ENCODE assay signal across 19 cellular contexts in genomic region chr6:6661191-6661590, GRCh38.
DNase-seq lines count a peak whose midpoint lies in the region; ATAC-seq and TF ChIP-seq lines count a peak whose summit lies in the region.
"Had no signal": no experiment of that assay in that cellular context is flagged by ENCODE, and none has a peak within 500 bp of the region (broad histone marks: within the 10 kb centered on the region; RNA-seq: fewer than 3 reads in every experiment).

No MANE protein-coding gene starts in this region.

- H3K79me1 ChIP-seq in trophoblast cell (ENCODE audit: low read length): no peaks in the 10 kb centered on the region

- H4K91ac ChIP-seq in trophoblast cell (ENCODE audit: low read depth, low read length): no peak overlapping the region

- POLR2A ChIA-PET in activated CD8-positive, alpha-beta T cell treated with anti-CD3 and anti-CD28 coated beads, Interleukin-2, amount 10 ng/mL, durations not matched to agents 7 days and 5 days (lab: Charles Lee): no interaction called here
- POLR2A ChIA-PET in activated CD8-positive, alpha-beta T cell treated with anti-CD3 and anti-CD28 coated beads for 36 hours (lab: Charles Lee): no interaction called here
- POLR2A ChIA-PET in CD8-positive, alpha-beta T cell (lab: Charles Lee): no interaction called here

- no peak overlapping the region for H2AFZ ChIP-seq in trophoblast cell (ENCODE audit: insufficient read depth, low read length, poor library complexity)
- H2AFZ ChIP-seq: parathyroid adenoma, PC-9 had no signal

- H3K4me2 ChIP-seq in trophoblast cell (ENCODE audit: low read length): no peak overlapping the region

- peaks cover 73% of the 10 kb centered on the region for H3K4me1 Mint-ChIP-seq in activated CD8-positive, alpha-beta T cell treated with anti-CD3 and anti-CD28 coated beads, Interleukin-2, amount 10 ng/mL, durations not matched to agents 7 days and 5 days (ENCODE audit: low read depth)
- peaks cover 38% of the 10 kb centered on the region for H3K4me1 Mint-ChIP-seq in activated CD8-positive, alpha-beta T cell treated with anti-CD3 and anti-CD28 coated beads for 36 hours (ENCODE audit: low read depth)
- peaks cover 60% of the 10 kb centered on the region for H3K4me1 Mint-ChIP-seq in CD8-positive, alpha-beta T cell (ENCODE audit: low read depth)

- no peaks in the 10 kb centered on the region for H3K9me3 Mint-ChIP-seq in activated CD8-positive, alpha-beta T cell treated with anti-CD3 and anti-CD28 coated beads, Interleukin-2, amount 10 ng/mL, durations not matched to agents 7 days and 5 days (ENCODE audit: insufficient read depth)
- no peaks in the 10 kb centered on the region for H3K9me3 Mint-ChIP-seq in activated CD8-positive, alpha-beta T cell treated with anti-CD3 and anti-CD28 coated beads for 36 hours
- no peaks in the 10 kb centered on the region for H3K9me3 Mint-ChIP-seq in CD8-positive, alpha-beta T cell
- H3K9me3 Mint-ChIP-seq: activated T-helper 2 cell treated with anti-CD3 and anti-CD28 coated beads, Interferon-gamma antibody, Interleukin-2, Interleukin-4, amounts not matched to agents 10 μg/mL and 5 μg/mL and 100 μg/mL, durations not matched to agents 14 hours and 24 hours and 36 hours; CD8-positive, alpha-beta memory T cell; stimulated activated effector memory CD8-positive, alpha-beta T cell treated with anti-CD3 and anti-CD28 coated beads, Interleukin-12 subunit alpha, Interleukin-12 subunit beta, amount 100 ng/mL, for 72 hours had no signal

- DNase-seq in activated CD8-positive, alpha-beta T cell treated with anti-CD3 and anti-CD28 coated beads, Interleukin-2, amount 10 ng/mL, durations not matched to agents 7 days and 5 days: no peak
- DNase-seq in activated CD8-positive, alpha-beta T cell treated with anti-CD3 and anti-CD28 coated beads for 36 hours: no peak
- no peak for DNase-seq in CD8-positive, alpha-beta T cell
- DNase-seq in cerebellar cortex (ENCODE audit: low spot score) (peak; percentile 15), trophoblast cell (peak; percentile 14 to 31), posterior cingulate gyrus (no peak), NCI-H2081 treated with DMSO at 0.1 percent for 48 hours (lab: John Stamatoyannopoulos, UW) (no peak)
- DNase-seq: CD8-positive, alpha-beta memory T cell; T-helper 9 cell had no signal

- no peaks in the 10 kb centered on the region for H3K79me2 ChIP-seq in trophoblast cell (ENCODE audit: control insufficient read depth, insufficient read depth, low read length, poor library complexity)
- H3K79me2 ChIP-seq: parathyroid adenoma had no signal

- no peaks in the 10 kb centered on the region for H3K9me3 ChIP-seq in CD8-positive, alpha-beta T cell (ENCODE audit: low read length)
- peaks cover 3% of the 10 kb centered on the region for H3K9me3 ChIP-seq in trophoblast cell (ENCODE audit: insufficient read depth, low read depth, low read length)
- H3K9me3 ChIP-seq: HAP-1, testis had no signal

- no peak overlapping the region for H4K8ac ChIP-seq in trophoblast cell (ENCODE audit: low read depth, low read length)

- no peak overlapping the region for H3K4me3 ChIP-seq in CD8-positive, alpha-beta T cell (ENCODE audit: low read depth, low read length)
- no peak overlapping the region for H3K4me3 ChIP-seq in trophoblast cell (ENCODE audit: low read depth, low read length)
- H3K4me3 ChIP-seq: HAP-1, K562, PC-9, testis had no signal

- H4K12ac ChIP-seq in trophoblast cell (ENCODE audit: low read depth, low read length): no peak overlapping the region

- no peak overlapping the region for H3K27ac ChIP-seq in CD8-positive, alpha-beta T cell (ENCODE audit: low read depth, low read length)
- no peak overlapping the region for H3K27ac ChIP-seq in trophoblast cell (ENCODE audit: low read depth, low read length)
- H3K27ac ChIP-seq: epithelial cell of prostate, parathyroid adenoma, PC-9, testis had no signal

- H3K36me3 ChIP-seq in CD8-positive, alpha-beta T cell (ENCODE audit: insufficient read depth, low read length): no peaks in the 10 kb centered on the region
- H3K36me3 ChIP-seq in trophoblast cell (ENCODE audit: control insufficient read depth in 1 of 2, insufficient read depth in 2 of 2, low read length in 2 of 2): no peaks in the 10 kb centered on the region
- H3K36me3 ChIP-seq: HAP-1 had no signal

- ATAC-seq in activated CD8-positive, alpha-beta T cell treated with anti-CD3 and anti-CD28 coated beads, Interleukin-2, amount 10 ng/mL, durations not matched to agents 7 days and 5 days: no peak
- ATAC-seq in activated CD8-positive, alpha-beta T cell treated with anti-CD3 and anti-CD28 coated beads for 36 hours: no peak
- no peak for ATAC-seq in CD8-positive, alpha-beta T cell
- no peak for ATAC-seq in GM21619 (IDR thresholded peaks at IDR 0.05; ENCODE audit: unreplicated experiment)
- ATAC-seq: activated CD4-positive, CD25-positive, alpha-beta regulatory T cell treated with anti-CD3 and anti-CD28 coated beads, Interleukin-2, amount 50 U/mL, for 24 hours; stimulated activated effector memory CD8-positive, alpha-beta T cell treated with anti-CD3 and anti-CD28 coated beads, Interleukin-12 subunit alpha, Interleukin-12 subunit beta, amount 100 ng/mL, for 72 hours had no signal

- intact Hi-C loops in activated CD8-positive, alpha-beta T cell treated with anti-CD3 and anti-CD28 coated beads for 36 hours (cut with micrococcal nuclease): no loop called here
- intact Hi-C loops in CD8-positive, alpha-beta T cell (cut with DNase I, micrococcal nuclease): no loop called here
- intact Hi-C loops in posterior cingulate gyrus (cut with DNase I): no loop called here

- H3K9ac ChIP-seq in trophoblast cell (ENCODE audit: low read length): no peak overlapping the region
- H3K9ac ChIP-seq: parathyroid adenoma had no signal

- H2BK12ac ChIP-seq in trophoblast cell (ENCODE audit: low read length): no peak overlapping the region

- no peaks in the 10 kb centered on the region for H3K27me3 ChIP-seq in CD8-positive, alpha-beta T cell (ENCODE audit: insufficient read depth, low read length)
- H3K27me3 ChIP-seq in trophoblast cell (ENCODE audit: insufficient read depth, low read length): no peaks in the 10 kb centered on the region
- H3K27me3 ChIP-seq: testis had no signal

- WGBS in trophoblast cell (ENCODE audit: extremely low coverage, insufficient coverage, insufficient read length): no CpG with 5 or more reads among the region's 9 CpGs

- H3K4me3 Mint-ChIP-seq in activated CD8-positive, alpha-beta T cell treated with anti-CD3 and anti-CD28 coated beads, Interleukin-2, amount 10 ng/mL, durations not matched to agents 7 days and 5 days: no peak overlapping the region
- H3K4me3 Mint-ChIP-seq in activated CD8-positive, alpha-beta T cell treated with anti-CD3 and anti-CD28 coated beads for 36 hours: no peak overlapping the region
- no peak overlapping the region for H3K4me3 Mint-ChIP-seq in CD8-positive, alpha-beta T cell
- H3K4me3 Mint-ChIP-seq: CD8-positive, alpha-beta memory T cell; stimulated activated effector memory CD8-positive, alpha-beta T cell treated with anti-CD3 and anti-CD28 coated beads, Interleukin-12 subunit alpha, Interleukin-12 subunit beta, amount 100 ng/mL, for 72 hours had no signal

- CTCF ChIA-PET in activated CD8-positive, alpha-beta T cell treated with anti-CD3 and anti-CD28 coated beads, Interleukin-2, amount 10 ng/mL, durations not matched to agents 7 days and 5 days (lab: Charles Lee): interaction anchor here (0.7 to 4.2 kb wide), 3 partner anchors 10 to 103 kb away, joined by 3 to 32 read pairs (median 3); no protein-coding TSS in a partner anchor
- CTCF ChIA-PET in activated CD8-positive, alpha-beta T cell treated with anti-CD3 and anti-CD28 coated beads for 36 hours (lab: Charles Lee): interaction anchor here (1.6 to 8.4 kb wide), 3 partner anchors 15 to 50 kb away, joined by 3 to 71 read pairs (median 12); no protein-coding TSS in a partner anchor
- CTCF ChIA-PET in CD8-positive, alpha-beta T cell (lab: Charles Lee): interaction anchor here (0.9 to 5.7 kb wide), 2 partner anchors 16 to 582 kb away, joined by 3 to 33 read pairs; no protein-coding TSS in a partner anchor

- H3K4me1 ChIP-seq in CD8-positive, alpha-beta T cell (ENCODE audit: insufficient read depth, low read length): peaks cover 39% of the 10 kb centered on the region
- no peaks in the 10 kb centered on the region for H3K4me1 ChIP-seq in trophoblast cell (ENCODE audit: control insufficient read depth in 1 of 2, insufficient read depth in 2 of 2, low read length in 2 of 2)
- H3K4me1 ChIP-seq: HAP-1, parathyroid adenoma had no signal

- no peaks in the 10 kb centered on the region for H3K27me3 Mint-ChIP-seq in activated CD8-positive, alpha-beta T cell treated with anti-CD3 and anti-CD28 coated beads, Interleukin-2, amount 10 ng/mL, durations not matched to agents 7 days and 5 days (ENCODE audit: low read depth)
- H3K27me3 Mint-ChIP-seq in activated CD8-positive, alpha-beta T cell treated with anti-CD3 and anti-CD28 coated beads for 36 hours: no peaks in the 10 kb centered on the region
- no peaks in the 10 kb centered on the region for H3K27me3 Mint-ChIP-seq in CD8-positive, alpha-beta T cell (ENCODE audit: low read depth)

- H3K27ac Mint-ChIP-seq in activated CD8-positive, alpha-beta T cell treated with anti-CD3 and anti-CD28 coated beads, Interleukin-2, amount 10 ng/mL, durations not matched to agents 7 days and 5 days: peak overlapping the region; percentile 93
- no peak overlapping the region for H3K27ac Mint-ChIP-seq in activated CD8-positive, alpha-beta T cell treated with anti-CD3 and anti-CD28 coated beads for 36 hours
- peak overlapping the region; percentile 57 for H3K27ac Mint-ChIP-seq in CD8-positive, alpha-beta T cell
- H3K27ac Mint-ChIP-seq: stimulated activated effector memory CD8-positive, alpha-beta T cell treated with anti-CD3 and anti-CD28 coated beads, Interleukin-12 subunit alpha, Interleukin-12 subunit beta, amount 100 ng/mL, for 72 hours had no signal

- no peak overlapping the region for H2BK120ac ChIP-seq in trophoblast cell (ENCODE audit: insufficient read depth, low read length, poor library complexity)

- TF ChIP-seq CTCF in activated CD8-positive, alpha-beta T cell treated with anti-CD3 and anti-CD28 coated beads for 36 hours (IDR thresholded peaks at IDR 0.05): no peak
- TF ChIP-seq CTCF in CD8-positive, alpha-beta T cell (IDR thresholded peaks at IDR 0.05): no peak

- no peak overlapping the region for H3K14ac ChIP-seq in trophoblast cell (ENCODE audit: low read length)

- no peak overlapping the region for H2AK5ac ChIP-seq in trophoblast cell (ENCODE audit: low read length)

- H3K23ac ChIP-seq in trophoblast cell (ENCODE audit: low read length): no peak overlapping the region

- H3K18ac ChIP-seq in trophoblast cell (ENCODE audit: low read length): no peak overlapping the region

- no peak overlapping the region for H2BK5ac ChIP-seq in trophoblast cell (ENCODE audit: low read depth, low read length, poor library complexity)

- no peak overlapping the region for H3K4ac ChIP-seq in trophoblast cell (ENCODE audit: low read depth, low read length)

- H3K36me3 Mint-ChIP-seq in activated CD8-positive, alpha-beta T cell treated with anti-CD3 and anti-CD28 coated beads, Interleukin-2, amount 10 ng/mL, durations not matched to agents 7 days and 5 days (ENCODE audit: low read depth): peaks cover 22% of the 10 kb centered on the region
- H3K36me3 Mint-ChIP-seq in activated CD8-positive, alpha-beta T cell treated with anti-CD3 and anti-CD28 coated beads for 36 hours (ENCODE audit: low read depth): peaks cover 11% of the 10 kb centered on the region
- H3K36me3 Mint-ChIP-seq in CD8-positive, alpha-beta T cell: no peaks in the 10 kb centered on the region
- H3K36me3 Mint-ChIP-seq: CD8-positive, alpha-beta memory T cell; stimulated activated effector memory CD8-positive, alpha-beta T cell treated with anti-CD3 and anti-CD28 coated beads, Interleukin-12 subunit alpha, Interleukin-12 subunit beta, amount 100 ng/mL, for 72 hours had no signal

Comparison
In these comparisons a context has a peak if more than half of its experiments do, and no peak if none do; other contexts are left out.
1. DNase-seq: peak in cerebellar cortex (single experiment) and trophoblast cell (2 of 2); none in activated CD8-positive, alpha-beta T cell treated with anti-CD3 and anti-CD28 coated beads, Interleukin-2, amount 10 ng/mL, durations not matched to agents 7 days and 5 days (single experiment), activated CD8-positive, alpha-beta T cell treated with anti-CD3 and anti-CD28 coated beads for 36 hours (single experiment), CD8-positive, alpha-beta T cell (0 of 7), posterior cingulate gyrus (0 of 10) and NCI-H2081 treated with DMSO at 0.1 percent for 48 hours (single experiment).